11 cellular contexts compared by ENCODE assay signal in genomic region chr11:286976-287820, GRCh38. TPM values are rescaled to one million over a fixed set of nuclear protein-coding genes. Genes with fewer than 3 reads are reported as not detected.
DNase-seq lines count a peak whose midpoint lies in the region; ATAC-seq, FAIRE-seq and TF ChIP-seq lines count a peak whose summit lies in the region.
"Not testable (repeated sequence)": the region's sequence is repeated elsewhere in the genome, so short reads cannot be mapped to it uniquely, and the experiment has no call there.
"Had no signal": no experiment of that assay in that cellular context is flagged by ENCODE, and none has a peak within 500 bp of the region (broad histone marks: within the 10 kb centered on the region; RNA-seq: fewer than 3 reads in every experiment).

No MANE protein-coding gene starts in this region.

- peak overlapping the region; percentile 75 for H3K4me2 ChIP-seq in PC-9

- not testable (repeated sequence) for H3K27me3 ChIP-seq in PC-9 (ENCODE audit: insufficient read depth, low read depth)
- H3K27me3 ChIP-seq in esophagus squamous epithelium: peaks cover 3 to 65% (median 4%) of the 10 kb centered on the region in 4 donors
- H3K27me3 ChIP-seq in spleen (replicated peaks in 1 of 7): peaks cover 0 to 59% (median 8%) of the 10 kb centered on the region in 7 donors
- H3K27me3 ChIP-seq in upper lobe of right lung: peaks cover 39% of the 10 kb centered on the region

- H2AFZ ChIP-seq in PC-9: not testable (repeated sequence)

- DNase-seq in GM12891 (ENCODE audit: insufficient read length, low spot score) (peak; percentile 29), PC-9 (peak; percentile 36 to 69), mucosa of descending colon (peak; percentile 43 to 81 (median 49)), spleen (peak; percentile 77), upper lobe of right lung (peak; percentile 57)
- peak; percentile 72 for DNase-seq in activated CD4-positive, alpha-beta memory T cell treated with anti-CD3 and anti-CD28 coated beads, Interleukin-2, amount 10 ng/mL, durations not matched to agents 7 days and 5 days
- not testable (repeated sequence) for DNase-seq in esophagus squamous epithelium (lab: John Stamatoyannopoulos, UW)

- H3K4me1 ChIP-seq in PC-9 (replicated peaks; ENCODE audit: insufficient read depth): not testable (repeated sequence)
- H3K4me1 ChIP-seq in esophagus squamous epithelium (peaks cover 10 to 29% (median 17%) of the 10 kb centered on the region in 3 donors), mucosa of descending colon (ENCODE audit: low read depth) (peaks cover 14% of the 10 kb centered on the region), spleen (peaks cover 6 to 91% (median 33%) of the 10 kb centered on the region in 6 donors), upper lobe of right lung (peaks cover 18% of the 10 kb centered on the region)

- BruUV-seq in PC-9 (replicated peaks; lab: Mats Ljungman, UMichigan): not testable (repeated sequence)

- not testable (repeated sequence) for ATAC-seq in mucosa of descending colon, upper lobe of right lung

- H3K27ac ChIP-seq in PC-9 (0 out of 2 replicates have a peak overlapping the region, but pooled peaks have one; percentile 6), esophagus squamous epithelium (peak overlapping the region in 2 of 4 donors; percentile 34 to 79), spleen (peak overlapping the region in 7 of 8 donors; percentile 20 to 95 (median 85))
- not testable (repeated sequence) for H3K27ac ChIP-seq in upper lobe of right lung

- CTCF ChIA-PET in PC-9 (lab: Charles Lee): not testable (repeated sequence)
- CTCF ChIA-PET in activated CD4-positive, alpha-beta memory T cell treated with anti-CD3 and anti-CD28 coated beads, Interleukin-2, amount 10 ng/mL, durations not matched to agents 7 days and 5 days (lab: Charles Lee): interaction anchor here (1.2 kb wide), 1 partner anchor 37 kb away, joined by 4 read pairs; no protein-coding TSS in a partner anchor

- peaks cover 21% of the 10 kb centered on the region for H3K27me3 Mint-ChIP-seq in activated CD4-positive, alpha-beta memory T cell treated with anti-CD3 and anti-CD28 coated beads, Interleukin-2, amount 10 ng/mL, durations not matched to agents 7 days and 5 days
- not testable (repeated sequence) for H3K27me3 Mint-ChIP-seq in activated naive CD4-positive, alpha-beta T cell treated with anti-CD3 and anti-CD28 coated beads, Interleukin-2, amount 50 U/mL, for 24 hours

- not testable (repeated sequence) for TF ChIP-seq CTCF in PC-9 (conservative IDR thresholded peaks at IDR 0.05); esophagus squamous epithelium (IDR thresholded peaks at IDR 0.05); mucosa of descending colon (IDR thresholded peaks at IDR 0.05); spleen (IDR thresholded peaks at IDR 0.05 in 8 of 11, conservative IDR thresholded peaks at IDR 0.05 in 3 of 11); upper lobe of right lung (IDR thresholded peaks at IDR 0.05)

- not testable (repeated sequence) for H4K20me1 ChIP-seq in PC-9 (ENCODE audit: insufficient read depth)

- H3K4me1 Mint-ChIP-seq in activated CD4-positive, alpha-beta memory T cell treated with anti-CD3 and anti-CD28 coated beads, Interleukin-2, amount 10 ng/mL, durations not matched to agents 7 days and 5 days: peaks cover 44% of the 10 kb centered on the region
- H3K4me1 Mint-ChIP-seq in activated naive CD4-positive, alpha-beta T cell treated with anti-CD3 and anti-CD28 coated beads, Interleukin-2, amount 50 U/mL, for 24 hours: peaks cover 45% of the 10 kb centered on the region

- not testable (repeated sequence) for H3K79me2 ChIP-seq in PC-9 (ENCODE audit: low read depth)

- peak overlapping the region; percentile 80 for H3K27ac Mint-ChIP-seq in activated CD4-positive, alpha-beta memory T cell treated with anti-CD3 and anti-CD28 coated beads, Interleukin-2, amount 10 ng/mL, durations not matched to agents 7 days and 5 days
- H3K27ac Mint-ChIP-seq in activated naive CD4-positive, alpha-beta T cell treated with anti-CD3 and anti-CD28 coated beads, Interleukin-2, amount 50 U/mL, for 24 hours: peak overlapping the region; percentile 85

- POLR2A ChIA-PET in PC-9 (lab: Charles Lee; ENCODE audit: unreplicated experiment): interaction anchor here (0.6 kb wide), 1 partner anchor 1261 kb away, joined by 4 read pairs; no protein-coding TSS in a partner anchor
- POLR2A ChIA-PET in activated CD4-positive, alpha-beta memory T cell treated with anti-CD3 and anti-CD28 coated beads, Interleukin-2, amount 10 ng/mL, durations not matched to agents 7 days and 5 days (lab: Charles Lee): interaction anchor here (1.2 to 3.8 kb wide), 12 partner anchors 9 to 219 kb away, joined by 4 to 42 read pairs (median 6); partner anchors contain the start of genes IFITM2, NLRP6, PSMD13 and RNH1

- not testable (repeated sequence) for TF ChIP-seq POLR2A in GM12891 (IDR thresholded peaks at IDR 0.05; ENCODE audit: low read depth, low read length); esophagus squamous epithelium (IDR thresholded peaks at IDR 0.05); spleen (IDR thresholded peaks at IDR 0.05)

- peaks cover 18% of the 10 kb centered on the region for H3K36me3 Mint-ChIP-seq in activated CD4-positive, alpha-beta memory T cell treated with anti-CD3 and anti-CD28 coated beads, Interleukin-2, amount 10 ng/mL, durations not matched to agents 7 days and 5 days (ENCODE audit: low read depth)
- H3K36me3 Mint-ChIP-seq in activated naive CD4-positive, alpha-beta T cell treated with anti-CD3 and anti-CD28 coated beads, Interleukin-2, amount 50 U/mL, for 24 hours: not testable (repeated sequence)

- intact Hi-C loops in PC-9 (cut with micrococcal nuclease; ENCODE audit: unreplicated experiment); esophagus squamous epithelium (cut with DNase I); mucosa of descending colon (cut with DNase I, micrococcal nuclease); spleen (cut with DNase I; ENCODE audit: low total_unique reads); upper lobe of right lung (cut with DNase I): not testable (repeated sequence)

- peak overlapping the region; percentile 95 for H3K4me3 Mint-ChIP-seq in activated CD4-positive, alpha-beta memory T cell treated with anti-CD3 and anti-CD28 coated beads, Interleukin-2, amount 10 ng/mL, durations not matched to agents 7 days and 5 days
- H3K4me3 Mint-ChIP-seq in activated naive CD4-positive, alpha-beta T cell treated with anti-CD3 and anti-CD28 coated beads, Interleukin-2, amount 50 U/mL, for 24 hours: peak overlapping the region; percentile 80

- H3K9me3 ChIP-seq in PC-9 (ENCODE audit: insufficient read depth, low read depth); esophagus squamous epithelium; mucosa of descending colon; spleen; upper lobe of right lung: not testable (repeated sequence)

- H3K36me3 ChIP-seq in PC-9 (ENCODE audit: low read depth); esophagus squamous epithelium; mucosa of descending colon (ENCODE audit: low read depth); upper lobe of right lung: not testable (repeated sequence)
- H3K36me3 ChIP-seq in spleen: peaks cover 0 to 55% (median 4%) of the 10 kb centered on the region in 6 donors

- H3K9me3 Mint-ChIP-seq in activated CD4-positive, alpha-beta memory T cell treated with anti-CD3 and anti-CD28 coated beads, Interleukin-2, amount 10 ng/mL, durations not matched to agents 7 days and 5 days; activated naive CD4-positive, alpha-beta T cell treated with anti-CD3 and anti-CD28 coated beads, Interleukin-2, amount 50 U/mL, for 24 hours: not testable (repeated sequence)

- H3K4me3 ChIP-seq in PC-9 (peak overlapping the region; percentile 63; the same call in 1 of the 2 replicates), esophagus squamous epithelium (peak overlapping the region in 3 of 4 donors; percentile 55 to 95 (median 76)), spleen (peak overlapping the region in 6 of 8 donors; percentile 58 to 86 (median 63))
- H3K4me3 ChIP-seq in mucosa of descending colon, upper lobe of right lung: not testable (repeated sequence)

- not testable (repeated sequence) for H3K9me2 ChIP-seq in PC-9 (ENCODE audit: insufficient read depth)

- not testable (repeated sequence) for H3F3A ChIP-seq in PC-9 (ENCODE audit: insufficient read depth, low read depth)

- 64 to 79% methylated on average over 25 of the region's 27 CpGs for WGBS in esophagus squamous epithelium, 2 donors
- WGBS in spleen, 5 donors: 67 to 77% (median 74%) methylated on average over 23 to 27 of the region's 27 CpGs

- FAIRE-seq in GM12891 (lab: Jason Lieb, UNC): not testable (repeated sequence)

RNA-seq across cellular contexts. Expression of gene PGGHG, which starts 1.7 kb away (rescaled TPM):
- polyA plus RNA-seq in GM12891 (2012; ENCODE audit: low read depth, missing spikeins): 19.3 TPM
- total RNA-seq in PC-9 (2021) (68.6 and 76.9 TPM in 2 replicates), esophagus squamous epithelium (10 to 100 TPM in 1 of 4 donors, 1 to 10 TPM in 3; 5.3 to 15.3 (median 5.9) TPM), mucosa of descending colon (10 to 100 TPM; 21.2 to 37.1 (median 29.7) TPM), spleen (100 to 1,000 TPM in 6 of 7 donors, 10 to 100 TPM in 1; 53.4 to 182 (median 128) TPM), upper lobe of right lung (105 TPM)
- total RNA-seq in activated CD4-positive, alpha-beta memory T cell treated with anti-CD3 and anti-CD28 coated beads, Interleukin-2, amount 10 ng/mL, durations not matched to agents 7 days and 5 days: 100 to 1,000 TPM; 113 to 117 TPM
- 100 to 1,000 TPM; 127 to 250 (median 134) TPM for polyA plus RNA-seq in spleen

RNA-seq across cellular contexts. Expression of gene NLRP6, which starts 9.0 kb away (rescaled TPM):
- 0.04 TPM for polyA plus RNA-seq in GM12891 (2012; ENCODE audit: low read depth, missing spikeins)
- 0.33 TPM in 1 of 2 replicates, not detected in the other for total RNA-seq in PC-9 (2021)
- total RNA-seq in activated CD4-positive, alpha-beta memory T cell treated with anti-CD3 and anti-CD28 coated beads, Interleukin-2, amount 10 ng/mL, durations not matched to agents 7 days and 5 days: 1 to 10 TPM; 2.5 TPM
- 1 to 10 TPM in 1 of 4 donors, under 1 TPM in 1, not detected in 2; 0.75 to 1.3 TPM for total RNA-seq in esophagus squamous epithelium
- total RNA-seq in mucosa of descending colon: 1 to 10 TPM in 1 of 3 donors, under 1 TPM in 2; 0.66 to 2.6 (median 0.72) TPM
- total RNA-seq in spleen: 10 to 100 TPM in 4 of 7 donors, 1 to 10 TPM in 3; 5.0 to 30.9 (median 10.0) TPM
- 1 to 10 TPM in 2 of 3 donors, under 1 TPM in 1; 0.15 to 1.3 (median 1.1) TPM for polyA plus RNA-seq in spleen
- total RNA-seq in upper lobe of right lung: 1.7 TPM
- total RNA-seq: SJSA1 had no signal

RNA-seq across cellular contexts. Expression of gene IFITM5, which starts 12.1 kb away (rescaled TPM):
- polyA plus RNA-seq in GM12891 (2012; ENCODE audit: low read depth, missing spikeins): not detected
- total RNA-seq in PC-9 (2021) (not detected in 2 replicates), esophagus squamous epithelium (not detected), mucosa of descending colon (not detected), spleen (not detected), upper lobe of right lung (not detected)
- not detected for total RNA-seq in activated CD4-positive, alpha-beta memory T cell treated with anti-CD3 and anti-CD28 coated beads, Interleukin-2, amount 10 ng/mL, durations not matched to agents 7 days and 5 days
- polyA plus RNA-seq in spleen: not detected
- total RNA-seq: gastrocnemius medialis, omental fat pad, SJSA1 had no signal

RNA-seq across cellular contexts. Expression of gene IFITM2, which starts 20.4 kb away (rescaled TPM):
- 486 TPM for polyA plus RNA-seq in GM12891 (2012; ENCODE audit: low read depth, missing spikeins)
- 4.2 and 4.3 TPM in 2 replicates for total RNA-seq in PC-9 (2021)
- 1,000 to 10,000 TPM; 1,637 to 1,643 TPM for total RNA-seq in activated CD4-positive, alpha-beta memory T cell treated with anti-CD3 and anti-CD28 coated beads, Interleukin-2, amount 10 ng/mL, durations not matched to agents 7 days and 5 days
- total RNA-seq in esophagus squamous epithelium: 10 to 100 TPM; 14.4 to 67.5 (median 50.3) TPM
- 100 to 1,000 TPM in 2 of 3 donors, 10 to 100 TPM in 1; 57.2 to 254 (median 111) TPM for total RNA-seq in mucosa of descending colon
- total RNA-seq in spleen: 1,000 to 10,000 TPM in 4 of 7 donors, 100 to 1,000 TPM in 3; 507 to 1,635 (median 1,062) TPM
- polyA plus RNA-seq in spleen: 1,000 to 10,000 TPM in 1 of 3 donors, 100 to 1,000 TPM in 2; 680 to 1,006 (median 885) TPM
- 521 TPM for total RNA-seq in upper lobe of right lung

RNA-seq across cellular contexts. Expression of gene IFITM1, which starts 26.6 kb away (rescaled TPM):
- polyA plus RNA-seq in GM12891 (2012; ENCODE audit: low read depth, missing spikeins): 413 TPM
- 5.1 and 9.5 TPM in 2 replicates for total RNA-seq in PC-9 (2021)
- total RNA-seq in activated CD4-positive, alpha-beta memory T cell treated with anti-CD3 and anti-CD28 coated beads, Interleukin-2, amount 10 ng/mL, durations not matched to agents 7 days and 5 days: 1,000 to 10,000 TPM; 1,010 to 1,055 TPM
- total RNA-seq in esophagus squamous epithelium: 100 to 1,000 TPM in 1 of 4 donors, 10 to 100 TPM in 3; 26.3 to 133 (median 60.0) TPM
- total RNA-seq in mucosa of descending colon: 100 to 1,000 TPM in 1 of 3 donors, 10 to 100 TPM in 2; 80.2 to 182 (median 87.3) TPM
- total RNA-seq in spleen: 100 to 1,000 TPM; 333 to 670 (median 510) TPM
- 100 to 1,000 TPM; 314 to 496 (median 327) TPM for polyA plus RNA-seq in spleen
- total RNA-seq in upper lobe of right lung: 128 TPM
